Comparison of ENCODE assay signal across 8 cellular contexts in genomic region chr5:17216974-17217325, GRCh38. TPM values are rescaled to one million over a fixed set of nuclear protein-coding genes. Genes with fewer than 3 reads are reported as not detected.
DNase-seq lines count a peak whose midpoint lies in the region; ATAC-seq and TF ChIP-seq lines count a peak whose summit lies in the region.

No MANE protein-coding gene starts in this region.

- no peak for ATAC-seq in activated naive CD8-positive, alpha-beta T cell treated with anti-CD3 and anti-CD28 coated beads, Interleukin-2, amount 10 ng/mL, durations not matched to agents 7 days and 5 days (ENCODE audit: low read depth)
- no peak for ATAC-seq in stimulated activated naive CD8-positive, alpha-beta T cell treated with anti-CD3 and anti-CD28 coated beads, Interleukin-15, amount 100 ng/mL, for 72 hours
- no peak for ATAC-seq in HG02938 (IDR thresholded peaks at IDR 0.05; ENCODE audit: unreplicated experiment)

- POLR2A ChIA-PET in activated naive CD8-positive, alpha-beta T cell treated with anti-CD3 and anti-CD28 coated beads, Interleukin-2, amount 10 ng/mL, durations not matched to agents 7 days and 5 days (lab: Charles Lee), result no interaction called here

- no peak for TF ChIP-seq CTCF in AG10803 (conservative IDR thresholded peaks at IDR 0.05; ENCODE audit: low read length)

- H3K27me3 Mint-ChIP-seq in activated naive CD8-positive, alpha-beta T cell treated with anti-CD3 and anti-CD28 coated beads, Interleukin-2, amount 10 ng/mL, durations not matched to agents 7 days and 5 days, result peaks cover 49% of the 10 kb centered on the region
- H3K27me3 Mint-ChIP-seq in immature natural killer cell (ENCODE audit: low read depth in 3 of 3), result peaks cover 8 to 23% (median 21%) of the 10 kb centered on the region in 3 donors
- H3K27me3 Mint-ChIP-seq in stimulated activated naive CD8-positive, alpha-beta T cell treated with anti-CD3 and anti-CD28 coated beads, Interleukin-15, amount 100 ng/mL, for 72 hours, result peaks cover 47% of the 10 kb centered on the region

- DNase-seq in AG10803 (ENCODE audit: low read depth) (peak; percentile 56), HK-2 (ENCODE audit: unreplicated experiment) (peak; percentile 47), immature natural killer cell (no peak), NK-92 (lab: John Stamatoyannopoulos, UW; ENCODE audit: unreplicated experiment) (no peak)
- no peak for DNase-seq in activated naive CD8-positive, alpha-beta T cell treated with anti-CD3 and anti-CD28 coated beads, Interleukin-2, amount 10 ng/mL, durations not matched to agents 7 days and 5 days
- no peak for DNase-seq in stimulated activated naive CD8-positive, alpha-beta T cell treated with anti-CD3 and anti-CD28 coated beads, Interleukin-15, amount 100 ng/mL, for 72 hours
- DNase-seq in stimulated activated CD4-positive, alpha-beta T cell treated with anti-CD3 and anti-CD28 coated beads, Interleukin-2, amount 100 ng/mL, for 48 hours, result no peak

- peak overlapping the region; percentile 95 for H3K4me3 ChIP-seq in AG10803 (ENCODE audit: low read length)

- peaks cover 3% of the 10 kb centered on the region for H3K4me1 Mint-ChIP-seq in activated naive CD8-positive, alpha-beta T cell treated with anti-CD3 and anti-CD28 coated beads, Interleukin-2, amount 10 ng/mL, durations not matched to agents 7 days and 5 days
- peaks cover 10 to 12% of the 10 kb centered on the region in 2 donors for H3K4me1 Mint-ChIP-seq in immature natural killer cell
- peaks cover 18% of the 10 kb centered on the region for H3K4me1 Mint-ChIP-seq in stimulated activated naive CD8-positive, alpha-beta T cell treated with anti-CD3 and anti-CD28 coated beads, Interleukin-15, amount 100 ng/mL, for 72 hours

- no peaks in the 10 kb centered on the region for H3K9me3 Mint-ChIP-seq in activated naive CD8-positive, alpha-beta T cell treated with anti-CD3 and anti-CD28 coated beads, Interleukin-2, amount 10 ng/mL, durations not matched to agents 7 days and 5 days
- H3K9me3 Mint-ChIP-seq in immature natural killer cell, result peaks cover 0 to 18% (median 2%) of the 10 kb centered on the region in 6 donors
- H3K9me3 Mint-ChIP-seq in stimulated activated naive CD8-positive, alpha-beta T cell treated with anti-CD3 and anti-CD28 coated beads, Interleukin-15, amount 100 ng/mL, for 72 hours, result no peaks in the 10 kb centered on the region

- peak overlapping the region; percentile 43 for H3K27ac Mint-ChIP-seq in activated naive CD8-positive, alpha-beta T cell treated with anti-CD3 and anti-CD28 coated beads, Interleukin-2, amount 10 ng/mL, durations not matched to agents 7 days and 5 days
- no peak overlapping the region for H3K27ac Mint-ChIP-seq in immature natural killer cell
- no peak overlapping the region for H3K27ac Mint-ChIP-seq in stimulated activated naive CD8-positive, alpha-beta T cell treated with anti-CD3 and anti-CD28 coated beads, Interleukin-15, amount 100 ng/mL, for 72 hours

- H3K36me3 Mint-ChIP-seq in activated naive CD8-positive, alpha-beta T cell treated with anti-CD3 and anti-CD28 coated beads, Interleukin-2, amount 10 ng/mL, durations not matched to agents 7 days and 5 days, result no peaks in the 10 kb centered on the region
- H3K36me3 Mint-ChIP-seq in immature natural killer cell, result no peaks in the 10 kb centered on the region

- peak overlapping the region; percentile 31 for H3K4me3 Mint-ChIP-seq in activated naive CD8-positive, alpha-beta T cell treated with anti-CD3 and anti-CD28 coated beads, Interleukin-2, amount 10 ng/mL, durations not matched to agents 7 days and 5 days
- H3K4me3 Mint-ChIP-seq in immature natural killer cell, result peak overlapping the region; percentile 52 to 79 (median 65)
- H3K4me3 Mint-ChIP-seq in stimulated activated naive CD8-positive, alpha-beta T cell treated with anti-CD3 and anti-CD28 coated beads, Interleukin-15, amount 100 ng/mL, for 72 hours, result peak overlapping the region; percentile 63 to 71

RNA-seq across cellular contexts. Expression of gene BASP1, which starts 0.5 kb away (rescaled TPM):
- under 1 TPM; 0.40 to 0.94 TPM for total RNA-seq in activated naive CD8-positive, alpha-beta T cell treated with anti-CD3 and anti-CD28 coated beads, Interleukin-2, amount 10 ng/mL, durations not matched to agents 7 days and 5 days
- 1 to 10 TPM; 1.6 to 7.2 (median 5.3) TPM for polyA plus RNA-seq in immature natural killer cell

Comparison
In these comparisons a context has a peak if more than half of its experiments do, and no peak if none do; other contexts are left out.
1. DNase-seq: peak in AG10803 (single experiment) and HK-2 (single experiment); none in activated naive CD8-positive, alpha-beta T cell treated with anti-CD3 and anti-CD28 coated beads, Interleukin-2, amount 10 ng/mL, durations not matched to agents 7 days and 5 days (single experiment), immature natural killer cell (0 of 3), stimulated activated naive CD8-positive, alpha-beta T cell treated with anti-CD3 and anti-CD28 coated beads, Interleukin-15, amount 100 ng/mL, for 72 hours (0 of 2), NK-92 (single experiment) and stimulated activated CD4-positive, alpha-beta T cell treated with anti-CD3 and anti-CD28 coated beads, Interleukin-2, amount 100 ng/mL, for 48 hours (0 of 2).
2. Peak in every context shown above with its lines, with median percentiles within 50 percentile points of each other: H3K4me3 Mint-ChIP-seq.